ENCODE assay signal across 23 cellular contexts in the genomic region with DNA sequence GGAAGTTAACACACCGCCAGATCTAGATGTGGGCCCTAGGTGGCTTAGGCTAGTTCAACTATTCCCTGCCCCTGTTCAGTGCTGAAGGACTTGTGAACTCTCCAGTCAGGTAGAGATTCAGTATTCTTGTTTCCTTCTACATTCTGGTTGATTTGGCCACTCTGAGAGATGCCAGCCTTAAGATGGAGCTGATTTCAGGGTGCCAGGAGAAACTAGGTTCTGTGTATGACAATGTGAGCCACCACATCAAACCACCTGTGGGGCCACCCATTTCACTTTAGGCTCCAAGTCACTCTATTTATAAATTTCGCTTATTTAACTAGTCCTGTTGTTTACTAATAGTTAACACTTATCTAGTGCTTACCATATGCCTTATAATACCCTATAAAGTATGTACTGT. TPM values are rescaled to one million over a fixed set of nuclear protein-coding genes. Genes with fewer than 3 reads are reported as not detected.
A peak's percentile ranks its signal among the peaks of the same experiment; 100 is the strongest.
DNase-seq lines count a peak whose midpoint lies in the region; ATAC-seq, FAIRE-seq and TF ChIP-seq lines count a peak whose summit lies in the region.
"Had no signal": no experiment of that assay in that cellular context is flagged by ENCODE, and none has a peak within 500 bp of the region (broad histone marks: within the 10 kb centered on the region; RNA-seq: fewer than 3 reads in every experiment).

No MANE protein-coding gene starts in this region.

- WGBS in right cardiac atrium = 89% methylated on average over 2 of the region's 2 CpGs
- 97 to 99% methylated on average over 2 of the region's 2 CpGs for WGBS in heart right ventricle, 2 donors
- 100% methylated on average over 1 of the region's 2 CpGs for WGBS in mesodermal cell (ENCODE audit: insufficient coverage in 2 of 2), 2 experiments
- 92 to 94% (median 93%) methylated on average over 2 of the region's 2 CpGs for WGBS in psoas muscle, 3 donors

- peak overlapping the region; percentile 75 for H3K27ac Mint-ChIP-seq in astrocyte (ENCODE audit: unreplicated experiment)
- H3K27ac Mint-ChIP-seq in GM23338 = no peak overlapping the region
- H3K27ac Mint-ChIP-seq: CD8-positive, alpha-beta T cell; naive thymus-derived CD4-positive, alpha-beta T cell; T-cell had no signal

- H3K4me3 ChIP-seq in right cardiac atrium (ENCODE audit: low read length) = no peak overlapping the region
- no peak overlapping the region for H3K4me3 ChIP-seq in heart right ventricle
- no peak overlapping the region for H3K4me3 ChIP-seq in astrocyte (ENCODE audit: insufficient read depth, low read depth, low read length)
- no peak overlapping the region for H3K4me3 ChIP-seq in mesodermal cell (ENCODE audit: extremely low read depth, insufficient read depth, low read length, poor library complexity, severe bottlenecking)
- no peak overlapping the region for H3K4me3 ChIP-seq in psoas muscle
- no peak overlapping the region for H3K4me3 ChIP-seq in GM23338
- H3K4me3 ChIP-seq: adrenal gland, lower lobe of right lung, stomach, vagina had no signal

- H3K4me1 Mint-ChIP-seq in astrocyte (ENCODE audit: low read depth, unreplicated experiment) (peaks cover 83% of the 10 kb centered on the region), GM23338 (peaks cover 7% of the 10 kb centered on the region; the same call in 2 of the 3 replicates)

- H3K9me3 Mint-ChIP-seq in astrocyte (ENCODE audit: unreplicated experiment) = no peaks in the 10 kb centered on the region
- no peaks in the 10 kb centered on the region for H3K9me3 Mint-ChIP-seq in GM23338
- H3K9me3 Mint-ChIP-seq: activated T-cell treated with anti-CD3 and anti-CD28 coated beads, Interleukin-2, amount 50 U/mL, for 4 hours; CD8-positive, alpha-beta T cell; naive thymus-derived CD4-positive, alpha-beta T cell; T-cell had no signal

- ATAC-seq in right cardiac atrium = no peak
- ATAC-seq in heart right ventricle = no peak
- no peak for ATAC-seq in esophagus mucosa
- no peak for ATAC-seq in psoas muscle
- ATAC-seq in GM23338 = no peak
- ATAC-seq: CD8-positive, alpha-beta T cell; lower lobe of right lung; naive thymus-derived CD4-positive, alpha-beta T cell; T-cell had no signal

- peak overlapping the region; percentile 5 for H3K9ac ChIP-seq in astrocyte (ENCODE audit: low read length)

- no peaks in the 10 kb centered on the region for H3K27me3 ChIP-seq in right cardiac atrium (ENCODE audit: control insufficient read depth, insufficient read depth)
- no peaks in the 10 kb centered on the region for H3K27me3 ChIP-seq in heart right ventricle
- no peaks in the 10 kb centered on the region for H3K27me3 ChIP-seq in astrocyte (ENCODE audit: insufficient read depth, low read length)
- no peaks in the 10 kb centered on the region for H3K27me3 ChIP-seq in psoas muscle (ENCODE audit: insufficient read depth in 3 of 3, low read length in 2 of 3)
- H3K27me3 ChIP-seq in GM23338 (ENCODE audit: insufficient read depth) = no peaks in the 10 kb centered on the region
- H3K27me3 ChIP-seq: adrenal gland, stomach, vagina had no signal

- no peaks in the 10 kb centered on the region for H3F3A ChIP-seq in GM23338 (replicated peaks; ENCODE audit: low read depth)

- H3K36me3 Mint-ChIP-seq in astrocyte (ENCODE audit: low read depth, unreplicated experiment) (peaks cover 27% of the 10 kb centered on the region), GM23338 (ENCODE audit: low read depth) (no peaks in the 10 kb centered on the region)
- H3K36me3 Mint-ChIP-seq: CD8-positive, alpha-beta T cell; naive thymus-derived CD4-positive, alpha-beta T cell; T-cell had no signal

- H3K36me3 ChIP-seq in heart right ventricle (no peaks in the 10 kb centered on the region), astrocyte (ENCODE audit: insufficient read depth, low read length) (peaks cover 20% of the 10 kb centered on the region), mesodermal cell (ENCODE audit: control insufficient read depth, insufficient read depth, low read length) (peaks cover 44% of the 10 kb centered on the region), psoas muscle (ENCODE audit: insufficient read depth in 1 of 2, low read depth in 1 of 2) (no peaks in the 10 kb centered on the region), GM23338 (ENCODE audit: insufficient read depth) (no peaks in the 10 kb centered on the region)
- H3K36me3 ChIP-seq: adrenal gland, lower lobe of right lung, stomach, vagina had no signal

- H3K9me2 ChIP-seq in GM23338 (ENCODE audit: insufficient read depth) = no peaks in the 10 kb centered on the region

- FAIRE-seq in astrocyte (lab: Jason Lieb, UNC) = no peak

- intact Hi-C loops in right cardiac atrium (cut with DNase I) (no loop called here), heart right ventricle (cut with DNase I) (no loop called here), psoas muscle (cut with DNase I) (no loop called here)

- H3K27ac ChIP-seq in right cardiac atrium (ENCODE audit: low read length) (peak overlapping the region; percentile 30), heart right ventricle (peak overlapping the region in 4 of 10 donors; percentile 19 to 44 (median 36)), astrocyte (ENCODE audit: low read depth, low read length) (peak overlapping the region; percentile 73), mesodermal cell (ENCODE audit: low read depth, low read length, severe bottlenecking) (peak overlapping the region; percentile 62), substantia nigra (ENCODE audit: low read depth, low read length, poor library complexity, severe bottlenecking) (peak overlapping the region; percentile 0), psoas muscle (no peak overlapping the region), GM23338 (ENCODE audit: low read depth) (no peak overlapping the region)
- H3K27ac ChIP-seq: adrenal gland, lower lobe of right lung, RWPE1, stomach, vagina had no signal

- TF ChIP-seq CTCF in heart right ventricle (IDR thresholded peaks at IDR 0.05) = no peak
- no peak for TF ChIP-seq CTCF in astrocyte (IDR thresholded peaks at IDR 0.05; ENCODE audit: insufficient read depth, low read depth, low read length)
- no peak for TF ChIP-seq CTCF in psoas muscle (IDR thresholded peaks at IDR 0.05)
- no peak for TF ChIP-seq CTCF in GM23338 (conservative IDR thresholded peaks at IDR 0.05; ENCODE audit: low read depth in 2 of 2)

- DNase-seq in right cardiac atrium (no peak), heart right ventricle (no peak), astrocyte (ENCODE audit: low read depth) (no peak), substantia nigra (lab: John Stamatoyannopoulos, UW) (no peak), psoas muscle (no peak), GM23338 (ENCODE audit: low spot score) (no peak)
- DNase-seq: activated CD4-positive, alpha-beta T cell treated with anti-CD3 and anti-CD28 coated beads, Interleukin-2, amount 50 U/mL, for 4 hours; activated T-cell treated with anti-CD3 and anti-CD28 coated beads, Interleukin-2, amount 50 U/mL, for 4 hours; adrenal gland; CD8-positive, alpha-beta T cell; central memory CD4-positive, alpha-beta T cell; DMS79; effector CD8-positive, alpha-beta T cell; lower lobe of right lung; naive thymus-derived CD4-positive, alpha-beta T cell; NCI-H1436 treated with DMSO at 0.1 percent for 48 hours; stimulated activated CD4-positive, alpha-beta T cell treated with anti-CD3 and anti-CD28 coated beads, Interleukin-15, amount 100 ng/mL, for 24 hours; stomach; T-cell had no signal

- H3K9me3 ChIP-seq in right cardiac atrium (ENCODE audit: control insufficient read depth, low read length) (no peaks in the 10 kb centered on the region), heart right ventricle (peaks cover 0 to 2% (median 0%) of the 10 kb centered on the region in 11 donors), astrocyte (ENCODE audit: insufficient read depth, low read depth, low read length) (no peaks in the 10 kb centered on the region), mesodermal cell (ENCODE audit: control insufficient read depth, low read length) (no peaks in the 10 kb centered on the region), psoas muscle (no peaks in the 10 kb centered on the region)
- H3K9me3 ChIP-seq: adrenal gland, lower lobe of right lung, stomach, vagina had no signal

- H4K20me1 ChIP-seq in astrocyte (ENCODE audit: insufficient read depth, low read length) (peaks cover 88% of the 10 kb centered on the region), GM23338 (replicated peaks; ENCODE audit: insufficient read depth) (0 out of 2 replicates have a peak, but pooled peaks cover 19% of the 10 kb centered on the region)

- H2AFZ ChIP-seq in astrocyte (ENCODE audit: low read depth, low read length) (no peak overlapping the region), GM23338 (no peak overlapping the region)

- H3K4me2 ChIP-seq in astrocyte (ENCODE audit: low read length) = peak overlapping the region; percentile 41
- H3K4me2 ChIP-seq in GM23338 = no peak overlapping the region

- H3K79me2 ChIP-seq in astrocyte (ENCODE audit: insufficient read depth, low read length) (peaks cover 100% of the 10 kb centered on the region), GM23338 (replicated peaks; ENCODE audit: insufficient read depth) (peaks cover 43% of the 10 kb centered on the region)

- peak overlapping the region; percentile 62 for H3K4me3 Mint-ChIP-seq in astrocyte (ENCODE audit: unreplicated experiment)
- H3K4me3 Mint-ChIP-seq in GM23338 = no peak overlapping the region
- H3K4me3 Mint-ChIP-seq: activated T-cell treated with anti-CD3 and anti-CD28 coated beads, Interleukin-2, amount 50 U/mL, for 4 hours; CD8-positive, alpha-beta T cell; naive thymus-derived CD4-positive, alpha-beta T cell; T-cell had no signal

- H3K27me3 Mint-ChIP-seq in astrocyte (ENCODE audit: low read depth, unreplicated experiment) (no peaks in the 10 kb centered on the region), GM23338 (ENCODE audit: insufficient read depth, low read depth, poor library complexity) (no peaks in the 10 kb centered on the region)

- peaks cover 3% of the 10 kb centered on the region for H3K4me1 ChIP-seq in right cardiac atrium (ENCODE audit: control insufficient read depth, insufficient read depth, low read length)
- H3K4me1 ChIP-seq in heart right ventricle = peaks cover 0 to 55% (median 20%) of the 10 kb centered on the region in 9 donors
- peaks cover 65% of the 10 kb centered on the region for H3K4me1 ChIP-seq in astrocyte (ENCODE audit: insufficient read depth, low read length)
- H3K4me1 ChIP-seq in mesodermal cell (ENCODE audit: control insufficient read depth, insufficient read depth, low read length, poor library complexity, severe bottlenecking) = peaks cover 53% of the 10 kb centered on the region
- H3K4me1 ChIP-seq in psoas muscle = peaks cover 19% of the 10 kb centered on the region
- 0 out of 2 replicates have a peak, but pooled peaks cover 7% of the 10 kb centered on the region for H3K4me1 ChIP-seq in GM23338 (ENCODE audit: insufficient read depth)
- H3K4me1 ChIP-seq: lower lobe of right lung had no signal

RNA-seq across cellular contexts. Expression of a gene that starts 26.0 kb away (rescaled TPM):
- total RNA-seq in right cardiac atrium (1 to 10 TPM; 7.8 to 8.8 (median 8.1) TPM), heart right ventricle (10 to 100 TPM in 3 of 10 donors, 1 to 10 TPM in 7; 5.9 to 14.2 (median 6.9) TPM), astrocyte (492 and 498 TPM in 2 replicates), esophagus mucosa (92.0 TPM), psoas muscle (1 to 10 TPM; 5.0 to 9.8 (median 5.9) TPM)
- polyA plus RNA-seq in right cardiac atrium (3.1 TPM), heart right ventricle (1 to 10 TPM; 2.2 to 3.9 TPM), psoas muscle (1 to 10 TPM; 2.5 to 3.2 (median 2.6) TPM), GM23338 (2016; fragmentation: Nextera tagmentation; extraction: Ambion mirVana) (5.4 and 5.7 TPM in 2 replicates)
- 50.6 TPM for polyA plus RNA-seq in mesodermal cell (2013, experiment 1 of 2)
- polyA plus RNA-seq in mesodermal cell (2013, experiment 2 of 2) = 47.9 TPM
- total RNA-seq in GM23338 (2014; rRNA removed; shearing (Covaris generic)) = 15.9 and 18.7 TPM in 2 replicates

Comparison
In these comparisons a context has a peak if more than half of its experiments do, and no peak if none do; other contexts are left out.
1. H3K27ac ChIP-seq: peak in right cardiac atrium (single experiment), astrocyte (single experiment), mesodermal cell (single experiment) and substantia nigra (single experiment); none in psoas muscle (single experiment) and GM23338 (single experiment).